ENCODE assay signal across 25 cellular contexts in the genomic region with DNA sequence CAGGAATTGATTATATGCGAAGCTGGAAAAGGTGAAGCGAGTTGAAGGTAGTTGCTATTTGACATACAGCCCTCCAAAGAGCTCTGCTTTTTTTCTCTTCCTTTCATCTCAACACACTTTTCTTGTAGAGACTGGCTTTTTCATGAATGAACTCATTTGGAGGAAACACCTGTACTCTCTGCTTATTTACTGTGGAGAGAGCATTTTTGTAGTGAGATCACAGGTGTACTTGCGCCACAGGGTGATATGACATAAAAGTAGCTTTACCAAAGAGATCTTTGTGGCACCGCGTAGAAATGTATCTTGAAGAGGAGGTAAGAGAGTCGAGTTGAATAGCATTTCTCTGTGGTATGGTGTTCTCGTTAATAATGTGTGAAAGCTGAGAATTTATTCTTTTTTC.
"Had no signal": no experiment of that assay in that cellular context is flagged by ENCODE, and none has a peak within 500 bp of the region (broad histone marks: within the 10 kb centered on the region; RNA-seq: fewer than 3 reads in every experiment).

No MANE protein-coding gene starts in this region.

- H3K27ac Mint-ChIP-seq: activated B cell treated with CpG ODN at 0.5 μM for 24 hours; activated CD4-positive, alpha-beta memory T cell treated with anti-CD3 and anti-CD28 coated beads for 36 hours; activated CD4-positive, alpha-beta T cell treated with anti-CD3 and anti-CD28 coated beads, Interleukin-2, amount 10 ng/mL, durations not matched to agents 7 days and 5 days; activated naive CD4-positive, alpha-beta T cell treated with anti-CD3 and anti-CD28 coated beads for 36 hours had no signal

- H3K27me3 Mint-ChIP-seq: activated B cell treated with CpG ODN at 0.5 μM for 24 hours; activated CD4-positive, alpha-beta memory T cell treated with anti-CD3 and anti-CD28 coated beads for 36 hours; activated CD4-positive, alpha-beta T cell treated with anti-CD3 and anti-CD28 coated beads, Interleukin-2, amount 10 ng/mL, durations not matched to agents 7 days and 5 days had no signal

- DNase-seq: activated B cell treated with CpG ODN at 0.5 μM for 24 hours; activated CD4-positive, alpha-beta memory T cell treated with anti-CD3 and anti-CD28 coated beads for 36 hours; activated CD4-positive, alpha-beta T cell treated with anti-CD3 and anti-CD28 coated beads for 1 hour; activated CD4-positive, alpha-beta T cell treated with anti-CD3 and anti-CD28 coated beads, Interleukin-2, amount 10 ng/mL, durations not matched to agents 7 days and 5 days; activated CD8-positive, alpha-beta memory T cell treated with anti-CD3 and anti-CD28 coated beads for 24 hours; activated gamma-delta T cell; activated naive CD4-positive, alpha-beta T cell treated with anti-CD3 and anti-CD28 coated beads for 36 hours; activated T-cell treated with anti-CD3 and anti-CD28 coated beads, Interleukin-2, amount 50 U/mL, for 4 hours; amniotic stem cell; body of pancreas; central memory CD4-positive, alpha-beta T cell; MG63; MV-4-11; NCI-H1092 treated with DMSO at 0.1 percent for 48 hours; NCI-H1417 treated with DMSO at 0.1 percent for 48 hours; NCI-H1694; NCI-H2029; NCI-H2107; NCI-H510A treated with DMSO at 0.1 percent for 48 hours; Peyer's patch; SHP77; SW 1271; T-helper 9 cell had no signal

- H3K9me3 Mint-ChIP-seq: activated B cell treated with CpG ODN at 0.5 μM for 24 hours; activated CD4-positive, alpha-beta memory T cell treated with anti-CD3 and anti-CD28 coated beads for 36 hours; activated CD4-positive, alpha-beta T cell treated with anti-CD3 and anti-CD28 coated beads, Interleukin-2, amount 10 ng/mL, durations not matched to agents 7 days and 5 days; activated naive CD4-positive, alpha-beta T cell treated with anti-CD3 and anti-CD28 coated beads for 36 hours; activated T-cell treated with anti-CD3 and anti-CD28 coated beads, Interleukin-2, amount 50 U/mL, for 4 hours had no signal

- H3K4me3 Mint-ChIP-seq: activated B cell treated with CpG ODN at 0.5 μM for 24 hours; activated CD4-positive, alpha-beta memory T cell treated with anti-CD3 and anti-CD28 coated beads for 36 hours; activated CD4-positive, alpha-beta T cell treated with anti-CD3 and anti-CD28 coated beads, Interleukin-2, amount 10 ng/mL, durations not matched to agents 7 days and 5 days; activated naive CD4-positive, alpha-beta T cell treated with anti-CD3 and anti-CD28 coated beads for 36 hours; activated T-cell treated with anti-CD3 and anti-CD28 coated beads, Interleukin-2, amount 50 U/mL, for 4 hours had no signal

- ATAC-seq: activated T-cell treated with anti-CD3 and anti-CD28 coated beads, Interleukin-2, amount 50 U/mL, for 4 hours; body of pancreas; SK-N-SH treated with all-trans-retinoic acid at 6 μM for 48 hours had no signal

- FAIRE-seq: bronchial epithelial cell had no signal
